In genomic region chr3:15427981-15428380, GRCh38 we compare ENCODE assay signal across 1 cellular context.
TF ChIP-seq lines count a peak whose summit lies in the region.

No MANE protein-coding gene starts in this region.

TF ChIP-seq in H1, 55 proteins besides CTCF, POLR2A, EP300 and RAD21:
- TF ChIP-seq SP2 (IDR thresholded peaks at IDR 0.05; ENCODE audit: low read length) (no peak), ATF2 (IDR thresholded peaks at IDR 0.05; ENCODE audit: low read length) (no peak), KDM4A (IDR thresholded peaks at IDR 0.05; ENCODE audit: low read depth, low read length, severe bottlenecking) (no peak), MAX (IDR thresholded peaks at IDR 0.05) (no peak), SIRT6 (IDR thresholded peaks at IDR 0.05; ENCODE audit: low read length) (no peak), KDM1A (IDR thresholded peaks at IDR 0.05; ENCODE audit: borderline replicate concordance, low read length) (no peak), TAF1 (IDR thresholded peaks at IDR 0.05; ENCODE audit: low read depth, low read length) (no peak), USF2 (IDR thresholded peaks at IDR 0.05; ENCODE audit: low read length) (no peak), RFX5 (IDR thresholded peaks at IDR 0.05; ENCODE audit: borderline replicate concordance, low read depth, low read length) (no peak), EZH2 (IDR thresholded peaks at IDR 0.05; ENCODE audit: low read depth, low read length, severe bottlenecking) (no peak), ATF3 (IDR thresholded peaks at IDR 0.05; ENCODE audit: insufficient read depth, low read depth, low read length) (no peak), JUN (IDR thresholded peaks at IDR 0.05; ENCODE audit: low read depth, low read length) (no peak), JUND (IDR thresholded peaks at IDR 0.05; ENCODE audit: low read length) (no peak), SP4 (IDR thresholded peaks at IDR 0.05; ENCODE audit: low read length) (no peak), GTF2F1 (IDR thresholded peaks at IDR 0.05; ENCODE audit: borderline replicate concordance, low read depth, low read length) (no peak), SRF (IDR thresholded peaks at IDR 0.05; ENCODE audit: low read depth, low read length) (no peak), TBP (IDR thresholded peaks at IDR 0.05; ENCODE audit: low read depth, low read length) (no peak), CTBP2 (IDR thresholded peaks at IDR 0.05; ENCODE audit: borderline replicate concordance, insufficient read depth, insufficient read length, low read length) (no peak), SAP30 (IDR thresholded peaks at IDR 0.05; ENCODE audit: insufficient read depth, insufficient replicate concordance, low read length) (no peak), ASH2L (IDR thresholded peaks at IDR 0.05; ENCODE audit: low read length) (no peak)
